1 cellular context compared by ENCODE assay signal in the genomic region with DNA sequence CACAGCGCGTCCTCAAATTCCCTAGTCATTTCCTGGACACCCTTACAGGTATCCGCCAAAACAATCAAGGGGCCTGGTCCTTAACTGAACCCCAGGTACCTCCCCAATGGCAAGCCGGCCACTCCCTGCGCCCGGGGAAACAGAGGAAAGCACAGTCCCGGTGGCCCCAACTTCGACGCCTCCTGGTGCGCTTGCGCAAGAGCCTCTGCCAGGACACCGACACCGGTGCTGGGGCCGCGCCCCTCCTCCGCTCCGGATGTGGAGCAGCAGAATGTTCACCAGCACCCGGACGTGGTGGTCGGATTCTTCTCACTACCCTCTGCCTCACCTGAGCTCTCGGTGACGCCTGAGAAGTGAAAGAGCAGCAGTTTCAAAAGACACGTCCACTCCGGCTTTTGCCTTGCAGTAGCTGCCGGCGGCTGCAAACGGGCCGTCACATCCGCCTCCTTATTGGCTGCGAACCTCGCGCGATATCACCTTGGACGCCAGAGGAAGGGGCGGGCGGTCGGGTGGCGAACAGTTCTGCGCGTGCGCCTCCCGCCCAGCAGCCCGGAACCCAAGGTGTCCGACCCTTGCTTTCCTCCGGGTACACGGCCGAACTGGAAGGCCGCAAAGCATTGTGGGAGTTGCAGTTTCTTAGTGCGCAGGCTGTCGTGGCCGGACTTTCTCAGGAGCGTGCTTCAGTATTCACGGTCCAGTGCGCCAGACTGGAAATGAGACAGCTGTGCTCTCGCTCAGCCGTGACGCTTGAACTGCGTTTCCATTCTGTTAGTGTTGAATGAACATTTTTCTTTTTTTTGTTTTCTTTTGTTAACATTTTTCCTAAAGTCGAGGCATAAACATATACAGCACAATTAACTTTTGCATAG.
TF ChIP-seq lines count a peak whose summit lies in the region.

A gene with protein sequence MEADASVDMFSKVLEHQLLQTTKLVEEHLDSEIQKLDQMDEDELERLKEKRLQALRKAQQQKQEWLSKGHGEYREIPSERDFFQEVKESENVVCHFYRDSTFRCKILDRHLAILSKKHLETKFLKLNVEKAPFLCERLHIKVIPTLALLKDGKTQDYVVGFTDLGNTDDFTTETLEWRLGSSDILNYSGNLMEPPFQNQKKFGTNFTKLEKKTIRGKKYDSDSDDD (minus strand): TSS at position 423 of the 869 bp plus-strand sequence. CDS start 3,123 bp downstream, outside the sequence.

TF ChIP-seq in HepG2, 621 proteins besides CTCF, POLR2A, EP300 and RAD21 (continued from another document and continues in another):
- TF ChIP-seq, protein P1, sequence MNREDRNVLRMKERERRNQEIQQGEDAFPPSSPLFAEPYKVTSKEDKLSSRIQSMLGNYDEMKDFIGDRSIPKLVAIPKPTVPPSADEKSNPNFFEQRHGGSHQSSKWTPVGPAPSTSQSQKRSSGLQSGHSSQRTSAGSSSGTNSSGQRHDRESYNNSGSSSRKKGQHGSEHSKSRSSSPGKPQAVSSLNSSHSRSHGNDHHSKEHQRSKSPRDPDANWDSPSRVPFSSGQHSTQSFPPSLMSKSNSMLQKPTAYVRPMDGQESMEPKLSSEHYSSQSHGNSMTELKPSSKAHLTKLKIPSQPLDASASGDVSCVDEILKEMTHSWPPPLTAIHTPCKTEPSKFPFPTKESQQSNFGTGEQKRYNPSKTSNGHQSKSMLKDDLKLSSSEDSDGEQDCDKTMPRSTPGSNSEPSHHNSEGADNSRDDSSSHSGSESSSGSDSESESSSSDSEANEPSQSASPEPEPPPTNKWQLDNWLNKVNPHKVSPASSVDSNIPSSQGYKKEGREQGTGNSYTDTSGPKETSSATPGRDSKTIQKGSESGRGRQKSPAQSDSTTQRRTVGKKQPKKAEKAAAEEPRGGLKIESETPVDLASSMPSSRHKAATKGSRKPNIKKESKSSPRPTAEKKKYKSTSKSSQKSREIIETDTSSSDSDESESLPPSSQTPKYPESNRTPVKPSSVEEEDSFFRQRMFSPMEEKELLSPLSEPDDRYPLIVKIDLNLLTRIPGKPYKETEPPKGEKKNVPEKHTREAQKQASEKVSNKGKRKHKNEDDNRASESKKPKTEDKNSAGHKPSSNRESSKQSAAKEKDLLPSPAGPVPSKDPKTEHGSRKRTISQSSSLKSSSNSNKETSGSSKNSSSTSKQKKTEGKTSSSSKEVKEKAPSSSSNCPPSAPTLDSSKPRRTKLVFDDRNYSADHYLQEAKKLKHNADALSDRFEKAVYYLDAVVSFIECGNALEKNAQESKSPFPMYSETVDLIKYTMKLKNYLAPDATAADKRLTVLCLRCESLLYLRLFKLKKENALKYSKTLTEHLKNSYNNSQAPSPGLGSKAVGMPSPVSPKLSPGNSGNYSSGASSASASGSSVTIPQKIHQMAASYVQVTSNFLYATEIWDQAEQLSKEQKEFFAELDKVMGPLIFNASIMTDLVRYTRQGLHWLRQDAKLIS (CRISPR knock-in tag; IDR thresholded peaks at IDR 0.05) = no peak
- 0 out of 2 replicates have a peak, but pooled peaks have one; percentile 14 for TF ChIP-seq ATAD3A (CRISPR knock-in tag; IDR thresholded peaks at IDR 0.05)
- TF ChIP-seq ZNF431 (CRISPR knock-in tag; IDR thresholded peaks at IDR 0.05; ENCODE audit: borderline replicate concordance, low read depth) = peak; percentile 97
- TF ChIP-seq, protein P2, sequence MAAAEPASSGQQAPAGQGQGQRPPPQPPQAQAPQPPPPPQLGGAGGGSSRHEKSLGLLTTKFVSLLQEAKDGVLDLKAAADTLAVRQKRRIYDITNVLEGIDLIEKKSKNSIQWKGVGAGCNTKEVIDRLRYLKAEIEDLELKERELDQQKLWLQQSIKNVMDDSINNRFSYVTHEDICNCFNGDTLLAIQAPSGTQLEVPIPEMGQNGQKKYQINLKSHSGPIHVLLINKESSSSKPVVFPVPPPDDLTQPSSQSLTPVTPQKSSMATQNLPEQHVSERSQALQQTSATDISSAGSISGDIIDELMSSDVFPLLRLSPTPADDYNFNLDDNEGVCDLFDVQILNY (CRISPR knock-in tag; conservative IDR thresholded peaks at IDR 0.05) = no peak
- TF ChIP-seq TOE1 (CRISPR knock-in tag; IDR thresholded peaks at IDR 0.05) = no peak; the same call in 1 of the 2 replicates
- peak; percentile 32; the same call in 1 of the 2 replicates for TF ChIP-seq NR2F2 (IDR thresholded peaks at IDR 0.05; ENCODE audit: borderline replicate concordance, low read depth)
- no peak for TF ChIP-seq TRIM24 (CRISPR knock-in tag; IDR thresholded peaks at IDR 0.05)
- TF ChIP-seq ARHGAP35 (CRISPR knock-in tag; IDR thresholded peaks at IDR 0.05; ENCODE audit: borderline replicate concordance) = peak; percentile 78
- TF ChIP-seq ZNF547 (CRISPR knock-in tag; IDR thresholded peaks at IDR 0.05) = peak; percentile 97; the same call in 1 of the 2 replicates
- TF ChIP-seq, protein P3, sequence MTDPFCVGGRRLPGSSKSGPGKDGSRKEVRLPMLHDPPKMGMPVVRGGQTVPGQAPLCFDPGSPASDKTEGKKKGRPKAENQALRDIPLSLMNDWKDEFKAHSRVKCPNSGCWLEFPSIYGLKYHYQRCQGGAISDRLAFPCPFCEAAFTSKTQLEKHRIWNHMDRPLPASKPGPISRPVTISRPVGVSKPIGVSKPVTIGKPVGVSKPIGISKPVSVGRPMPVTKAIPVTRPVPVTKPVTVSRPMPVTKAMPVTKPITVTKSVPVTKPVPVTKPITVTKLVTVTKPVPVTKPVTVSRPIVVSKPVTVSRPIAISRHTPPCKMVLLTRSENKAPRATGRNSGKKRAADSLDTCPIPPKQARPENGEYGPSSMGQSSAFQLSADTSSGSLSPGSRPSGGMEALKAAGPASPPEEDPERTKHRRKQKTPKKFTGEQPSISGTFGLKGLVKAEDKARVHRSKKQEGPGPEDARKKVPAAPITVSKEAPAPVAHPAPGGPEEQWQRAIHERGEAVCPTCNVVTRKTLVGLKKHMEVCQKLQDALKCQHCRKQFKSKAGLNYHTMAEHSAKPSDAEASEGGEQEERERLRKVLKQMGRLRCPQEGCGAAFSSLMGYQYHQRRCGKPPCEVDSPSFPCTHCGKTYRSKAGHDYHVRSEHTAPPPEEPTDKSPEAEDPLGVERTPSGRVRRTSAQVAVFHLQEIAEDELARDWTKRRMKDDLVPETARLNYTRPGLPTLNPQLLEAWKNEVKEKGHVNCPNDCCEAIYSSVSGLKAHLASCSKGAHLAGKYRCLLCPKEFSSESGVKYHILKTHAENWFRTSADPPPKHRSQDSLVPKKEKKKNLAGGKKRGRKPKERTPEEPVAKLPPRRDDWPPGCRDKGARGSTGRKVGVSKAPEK (CRISPR knock-in tag; IDR thresholded peaks at IDR 0.05; ENCODE audit: borderline replicate concordance) = no peak; the same call in 1 of the 2 replicates
- TF ChIP-seq, protein P4, sequence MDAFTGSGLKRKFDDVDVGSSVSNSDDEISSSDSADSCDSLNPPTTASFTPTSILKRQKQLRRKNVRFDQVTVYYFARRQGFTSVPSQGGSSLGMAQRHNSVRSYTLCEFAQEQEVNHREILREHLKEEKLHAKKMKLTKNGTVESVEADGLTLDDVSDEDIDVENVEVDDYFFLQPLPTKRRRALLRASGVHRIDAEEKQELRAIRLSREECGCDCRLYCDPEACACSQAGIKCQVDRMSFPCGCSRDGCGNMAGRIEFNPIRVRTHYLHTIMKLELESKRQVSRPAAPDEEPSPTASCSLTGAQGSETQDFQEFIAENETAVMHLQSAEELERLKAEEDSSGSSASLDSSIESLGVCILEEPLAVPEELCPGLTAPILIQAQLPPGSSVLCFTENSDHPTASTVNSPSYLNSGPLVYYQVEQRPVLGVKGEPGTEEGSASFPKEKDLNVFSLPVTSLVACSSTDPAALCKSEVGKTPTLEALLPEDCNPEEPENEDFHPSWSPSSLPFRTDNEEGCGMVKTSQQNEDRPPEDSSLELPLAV (CRISPR knock-in tag; conservative IDR thresholded peaks at IDR 0.05; ENCODE audit: low read depth) = no peak
- TF ChIP-seq, protein P5, sequence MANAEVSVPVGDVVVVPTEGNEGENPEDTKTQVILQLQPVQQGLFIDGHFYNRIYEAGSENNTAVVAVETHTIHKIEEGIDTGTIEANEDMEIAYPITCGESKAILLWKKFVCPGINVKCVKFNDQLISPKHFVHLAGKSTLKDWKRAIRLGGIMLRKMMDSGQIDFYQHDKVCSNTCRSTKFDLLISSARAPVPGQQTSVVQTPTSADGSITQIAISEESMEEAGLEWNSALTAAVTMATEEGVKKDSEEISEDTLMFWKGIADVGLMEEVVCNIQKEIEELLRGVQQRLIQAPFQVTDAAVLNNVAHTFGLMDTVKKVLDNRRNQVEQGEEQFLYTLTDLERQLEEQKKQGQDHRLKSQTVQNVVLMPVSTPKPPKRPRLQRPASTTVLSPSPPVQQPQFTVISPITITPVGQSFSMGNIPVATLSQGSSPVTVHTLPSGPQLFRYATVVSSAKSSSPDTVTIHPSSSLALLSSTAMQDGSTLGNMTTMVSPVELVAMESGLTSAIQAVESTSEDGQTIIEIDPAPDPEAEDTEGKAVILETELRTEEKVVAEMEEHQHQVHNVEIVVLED (CRISPR knock-in tag; IDR thresholded peaks at IDR 0.05; ENCODE audit: borderline replicate concordance) = peak; percentile 92
- TF ChIP-seq PRMT3 (CRISPR knock-in tag; IDR thresholded peaks at IDR 0.05; ENCODE audit: borderline replicate concordance, low read depth) = no peak
- TF ChIP-seq, protein P6, sequence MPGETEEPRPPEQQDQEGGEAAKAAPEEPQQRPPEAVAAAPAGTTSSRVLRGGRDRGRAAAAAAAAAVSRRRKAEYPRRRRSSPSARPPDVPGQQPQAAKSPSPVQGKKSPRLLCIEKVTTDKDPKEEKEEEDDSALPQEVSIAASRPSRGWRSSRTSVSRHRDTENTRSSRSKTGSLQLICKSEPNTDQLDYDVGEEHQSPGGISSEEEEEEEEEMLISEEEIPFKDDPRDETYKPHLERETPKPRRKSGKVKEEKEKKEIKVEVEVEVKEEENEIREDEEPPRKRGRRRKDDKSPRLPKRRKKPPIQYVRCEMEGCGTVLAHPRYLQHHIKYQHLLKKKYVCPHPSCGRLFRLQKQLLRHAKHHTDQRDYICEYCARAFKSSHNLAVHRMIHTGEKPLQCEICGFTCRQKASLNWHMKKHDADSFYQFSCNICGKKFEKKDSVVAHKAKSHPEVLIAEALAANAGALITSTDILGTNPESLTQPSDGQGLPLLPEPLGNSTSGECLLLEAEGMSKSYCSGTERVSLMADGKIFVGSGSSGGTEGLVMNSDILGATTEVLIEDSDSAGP (CRISPR knock-in tag; IDR thresholded peaks at IDR 0.05; ENCODE audit: borderline replicate concordance) = peak; percentile 93
- TF ChIP-seq, protein P7, sequence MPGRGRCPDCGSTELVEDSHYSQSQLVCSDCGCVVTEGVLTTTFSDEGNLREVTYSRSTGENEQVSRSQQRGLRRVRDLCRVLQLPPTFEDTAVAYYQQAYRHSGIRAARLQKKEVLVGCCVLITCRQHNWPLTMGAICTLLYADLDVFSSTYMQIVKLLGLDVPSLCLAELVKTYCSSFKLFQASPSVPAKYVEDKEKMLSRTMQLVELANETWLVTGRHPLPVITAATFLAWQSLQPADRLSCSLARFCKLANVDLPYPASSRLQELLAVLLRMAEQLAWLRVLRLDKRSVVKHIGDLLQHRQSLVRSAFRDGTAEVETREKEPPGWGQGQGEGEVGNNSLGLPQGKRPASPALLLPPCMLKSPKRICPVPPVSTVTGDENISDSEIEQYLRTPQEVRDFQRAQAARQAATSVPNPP (CRISPR knock-in tag; IDR thresholded peaks at IDR 0.05) = peak; percentile 35; the same call in 1 of the 2 replicates
- peak; percentile 22; the same call in 1 of the 2 replicates for TF ChIP-seq HNF4G (IDR thresholded peaks at IDR 0.05; ENCODE audit: borderline replicate concordance, low read depth, low read length)
- peak; percentile 34; the same call in 1 of the 2 replicates for TF ChIP-seq HNF4G (CRISPR knock-in tag; IDR thresholded peaks at IDR 0.05; ENCODE audit: borderline replicate concordance, low read depth)
- no peak; the same call in none of the 2 replicates for TF ChIP-seq PPARG (CRISPR knock-in tag; conservative IDR thresholded peaks at IDR 0.05)
- TF ChIP-seq ZNF772 (CRISPR knock-in tag; IDR thresholded peaks at IDR 0.05) = peak; percentile 36; the same call in 1 of the 2 replicates
- TF ChIP-seq, protein P8, sequence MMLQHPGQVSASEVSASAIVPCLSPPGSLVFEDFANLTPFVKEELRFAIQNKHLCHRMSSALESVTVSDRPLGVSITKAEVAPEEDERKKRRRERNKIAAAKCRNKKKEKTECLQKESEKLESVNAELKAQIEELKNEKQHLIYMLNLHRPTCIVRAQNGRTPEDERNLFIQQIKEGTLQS (CRISPR knock-in tag; IDR thresholded peaks at IDR 0.05) = no peak
- no peak for TF ChIP-seq ZNF3 (CRISPR knock-in tag; IDR thresholded peaks at IDR 0.05)
- TF ChIP-seq CAMTA2 (CRISPR knock-in tag; IDR thresholded peaks at IDR 0.05; ENCODE audit: borderline replicate concordance) = peak; percentile 81
- TF ChIP-seq, protein P9, sequence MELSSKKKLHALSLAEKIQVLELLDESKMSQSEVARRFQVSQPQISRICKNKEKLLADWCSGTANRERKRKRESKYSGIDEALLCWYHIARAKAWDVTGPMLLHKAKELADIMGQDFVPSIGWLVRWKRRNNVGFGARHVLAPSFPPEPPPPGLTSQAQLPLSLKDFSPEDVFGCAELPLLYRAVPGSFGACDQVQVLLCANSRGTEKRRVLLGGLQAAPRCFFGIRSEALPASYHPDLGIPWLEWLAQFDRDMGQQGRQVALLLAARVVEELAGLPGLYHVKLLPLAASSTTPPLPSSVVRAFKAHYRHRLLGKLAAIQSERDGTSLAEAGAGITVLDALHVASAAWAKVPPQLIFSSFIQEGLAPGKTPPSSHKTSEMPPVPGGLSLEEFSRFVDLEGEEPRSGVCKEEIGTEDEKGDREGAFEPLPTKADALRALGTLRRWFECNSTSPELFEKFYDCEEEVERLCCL (CRISPR knock-in tag; IDR thresholded peaks at IDR 0.05; ENCODE audit: borderline replicate concordance) = peak; percentile 28; the same call in 1 of the 2 replicates
- TF ChIP-seq, protein P10, sequence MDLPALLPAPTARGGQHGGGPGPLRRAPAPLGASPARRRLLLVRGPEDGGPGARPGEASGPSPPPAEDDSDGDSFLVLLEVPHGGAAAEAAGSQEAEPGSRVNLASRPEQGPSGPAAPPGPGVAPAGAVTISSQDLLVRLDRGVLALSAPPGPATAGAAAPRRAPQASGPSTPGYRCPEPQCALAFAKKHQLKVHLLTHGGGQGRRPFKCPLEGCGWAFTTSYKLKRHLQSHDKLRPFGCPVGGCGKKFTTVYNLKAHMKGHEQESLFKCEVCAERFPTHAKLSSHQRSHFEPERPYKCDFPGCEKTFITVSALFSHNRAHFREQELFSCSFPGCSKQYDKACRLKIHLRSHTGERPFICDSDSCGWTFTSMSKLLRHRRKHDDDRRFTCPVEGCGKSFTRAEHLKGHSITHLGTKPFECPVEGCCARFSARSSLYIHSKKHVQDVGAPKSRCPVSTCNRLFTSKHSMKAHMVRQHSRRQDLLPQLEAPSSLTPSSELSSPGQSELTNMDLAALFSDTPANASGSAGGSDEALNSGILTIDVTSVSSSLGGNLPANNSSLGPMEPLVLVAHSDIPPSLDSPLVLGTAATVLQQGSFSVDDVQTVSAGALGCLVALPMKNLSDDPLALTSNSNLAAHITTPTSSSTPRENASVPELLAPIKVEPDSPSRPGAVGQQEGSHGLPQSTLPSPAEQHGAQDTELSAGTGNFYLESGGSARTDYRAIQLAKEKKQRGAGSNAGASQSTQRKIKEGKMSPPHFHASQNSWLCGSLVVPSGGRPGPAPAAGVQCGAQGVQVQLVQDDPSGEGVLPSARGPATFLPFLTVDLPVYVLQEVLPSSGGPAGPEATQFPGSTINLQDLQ (CRISPR knock-in tag; IDR thresholded peaks at IDR 0.05) = peak; percentile 60; the same call in 1 of the 2 replicates
- TF ChIP-seq SNRNP70 (IDR thresholded peaks at IDR 0.05; ENCODE audit: low read depth, low read length) = no peak
- no peak for TF ChIP-seq KLF15 (CRISPR knock-in tag; IDR thresholded peaks at IDR 0.05; ENCODE audit: borderline replicate concordance)
- TF ChIP-seq PAX8 (CRISPR knock-in tag; IDR thresholded peaks at IDR 0.05; ENCODE audit: borderline replicate concordance) = 0 out of 2 replicates have a peak, but pooled peaks have one; percentile 71
- TF ChIP-seq ZNF790 (CRISPR knock-in tag; IDR thresholded peaks at IDR 0.05; ENCODE audit: borderline replicate concordance) = peak; percentile 76
- no peak for TF ChIP-seq TCF7L2 (IDR thresholded peaks at IDR 0.05; ENCODE audit: low read depth, low read length)
- peak; percentile 95 for TF ChIP-seq ZNF230 (CRISPR knock-in tag; IDR thresholded peaks at IDR 0.05)
- TF ChIP-seq MEF2D (CRISPR knock-in tag; IDR thresholded peaks at IDR 0.05) = peak; percentile 91
- TF ChIP-seq ZNF577 (CRISPR knock-in tag; IDR thresholded peaks at IDR 0.05; ENCODE audit: borderline replicate concordance, low read depth) = no peak
